9 cellular contexts compared by ENCODE assay signal in the genomic region with DNA sequence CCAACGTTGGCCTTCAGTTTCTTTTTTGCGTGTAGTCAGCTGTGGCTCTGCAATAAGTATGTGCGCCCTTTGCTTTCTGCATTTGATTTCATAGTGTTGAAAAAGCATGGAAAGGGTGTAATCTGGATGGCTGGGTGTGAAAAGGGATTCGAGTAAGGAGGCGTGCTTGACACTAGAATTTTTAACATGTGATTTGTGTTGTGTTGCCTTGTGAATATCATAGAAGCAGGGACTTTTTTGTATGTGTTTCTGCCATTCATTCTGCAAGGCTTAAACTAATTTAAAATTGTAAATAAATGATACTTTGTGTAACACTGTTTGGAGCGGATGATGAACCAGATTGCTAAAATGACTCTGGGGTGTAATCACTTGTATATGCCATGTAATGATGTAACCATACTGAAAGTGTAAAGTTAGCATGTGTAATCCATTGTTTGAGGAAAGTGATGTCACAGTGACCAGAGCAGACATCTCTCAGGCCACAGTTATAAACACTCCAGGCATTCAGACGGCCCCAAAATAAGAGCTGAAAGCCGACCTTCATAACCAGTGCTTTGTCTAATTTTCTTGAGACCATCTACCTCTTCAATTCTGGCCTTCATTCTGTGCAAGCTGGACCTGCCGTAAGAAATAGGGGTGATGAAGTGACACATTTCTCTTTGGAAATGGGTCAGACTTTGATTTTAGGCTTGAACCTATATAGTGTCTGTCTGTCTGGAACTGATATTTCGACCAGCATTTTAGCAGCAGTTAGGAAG. TPM values are rescaled to one million over a fixed set of nuclear protein-coding genes. Genes with fewer than 3 reads are reported as not detected.
DNase-seq lines count a peak whose midpoint lies in the region; ATAC-seq, FAIRE-seq and TF ChIP-seq lines count a peak whose summit lies in the region.
"Had no signal": no experiment of that assay in that cellular context is flagged by ENCODE, and none has a peak within 500 bp of the region (broad histone marks: within the 10 kb centered on the region; RNA-seq: fewer than 3 reads in every experiment).

No MANE protein-coding gene starts in this region.

- no peak overlapping the region for H3K18ac ChIP-seq in IMR-90 (ENCODE audit: low read depth, low read length)

- H4K8ac ChIP-seq in IMR-90 (ENCODE audit: low read depth in 2 of 2, low read length in 2 of 2) = no peak overlapping the region

- H3K9me3 ChIP-seq in IMR-90 (ENCODE audit: control insufficient read depth, insufficient read depth, low read length) = no peaks in the 10 kb centered on the region
- no peaks in the 10 kb centered on the region for H3K9me3 ChIP-seq in keratinocyte (ENCODE audit: control insufficient read depth, low read depth, low read length)
- H3K9me3 ChIP-seq in suprapubic skin = no peaks in the 10 kb centered on the region

- H3K36me3 ChIP-seq in IMR-90 (ENCODE audit: control insufficient read depth, insufficient read depth, low read length) (no peaks in the 10 kb centered on the region), keratinocyte (ENCODE audit: control insufficient read depth in 2 of 2, extremely low read depth in 1 of 2, insufficient read depth in 2 of 2, low read length in 2 of 2) (no peaks in the 10 kb centered on the region), suprapubic skin (no peaks in the 10 kb centered on the region)

- no peak overlapping the region for H3K56ac ChIP-seq in IMR-90 (ENCODE audit: extremely low read depth, insufficient read depth, low read length)

- in situ Hi-C loops in IMR-90 (cut with MboI; ENCODE audit: low sequenced_read_pairs) = no loop called here

- DNase-seq in IMR-90 = peak; percentile 83
- DNase-seq in dedifferentiated amniotic fluid mesenchymal stem cell (ENCODE audit: extremely low spot score) = peak; percentile 91
- DNase-seq in keratinocyte (ENCODE audit: low read depth, low spot score) = no peak
- DNase-seq in suprapubic skin (ENCODE audit: low spot score in 2 of 2) = no peak
- no peak for DNase-seq in activated CD8-positive, alpha-beta memory T cell treated with anti-CD3 and anti-CD28 coated beads, Interleukin-2, amount 50 U/mL, for 4 hours
- no peak for DNase-seq in GOT3 (lab: John Stamatoyannopoulos, UW)
- DNase-seq: stimulated activated CD8-positive, alpha-beta memory T cell treated with anti-CD3 and anti-CD28 coated beads, Interleukin-4, amount 100 ng/mL, for 48 hours had no signal

- H3K4me1 Mint-ChIP-seq in stimulated activated memory B cell treated with anti-CD40 and anti-IgM and Interleukin-4, amounts not matched to agents 10 μg/mL and 1 μg/mL and 100 μg/mL, for 72 hours = no peaks in the 10 kb centered on the region

- H2AFZ ChIP-seq in IMR-90 (replicated peaks; ENCODE audit: low read length, poor library complexity) (no peak overlapping the region), keratinocyte (ENCODE audit: control insufficient read depth, low read length) (no peak overlapping the region)

- POLR2A ChIA-PET in IMR-90 (lab: Charles Lee; ENCODE audit: unreplicated experiment) = no interaction called here

- H3K4me2 ChIP-seq in IMR-90 (ENCODE audit: low read depth, low read length) (no peak overlapping the region), keratinocyte (ENCODE audit: control insufficient read depth, extremely low read depth, insufficient read depth, low read depth, low read length) (peak overlapping the region; percentile 42)

- no peak overlapping the region for H3K4ac ChIP-seq in IMR-90 (ENCODE audit: low read depth, low read length)

- no peak overlapping the region for H3K14ac ChIP-seq in IMR-90 (replicated peaks; ENCODE audit: low read depth, low read length)

- H3K9me1 ChIP-seq in IMR-90 (ENCODE audit: insufficient read depth, low read length) = 0 out of 2 replicates have a peak, but pooled peaks cover 3% of the 10 kb centered on the region
- H3K9me1 ChIP-seq in keratinocyte (ENCODE audit: control insufficient read depth, extremely low read depth, insufficient read depth, low read length) = no peaks in the 10 kb centered on the region

- dilution Hi-C loops in IMR-90 (cut with HindIII; ENCODE audit: low sequenced_read_pairs, unreplicated experiment) = no loop called here
- dilution Hi-C loops in keratinocyte (cut with MboI; ENCODE audit: extremely low pct_ligation_motif_present, low sequenced_read_pairs) = no loop called here

- no peak overlapping the region for H2BK15ac ChIP-seq in IMR-90 (ENCODE audit: low read depth, low read length)

- no peak for TF ChIP-seq POLR2A in IMR-90 (IDR thresholded peaks at IDR 0.05; ENCODE audit: low read depth, low read length)
- no peak for TF ChIP-seq POLR2A in suprapubic skin (IDR thresholded peaks at IDR 0.05)

- H2BK20ac ChIP-seq in IMR-90 (ENCODE audit: low read depth, low read length) = no peak overlapping the region

- intact Hi-C loops in IMR-90 (cut with micrococcal nuclease) = no loop called here

- H3K23ac ChIP-seq in IMR-90 (ENCODE audit: low read depth, low read length) = no peak overlapping the region

- 100% methylated on average over 1 of the region's 10 CpGs; no CpG with 5 or more reads in 1 of the 2 experiments for WGBS in IMR-90 (ENCODE audit: extremely low coverage in 2 of 2, insufficient read length in 1 of 2), 2 experiments
- WGBS in suprapubic skin = 55% methylated on average over 10 of the region's 10 CpGs

- H4K91ac ChIP-seq in IMR-90 (ENCODE audit: insufficient read depth, low read depth, low read length) = no peak overlapping the region

- no peaks in the 10 kb centered on the region for H3K36me3 Mint-ChIP-seq in stimulated activated memory B cell treated with anti-CD40 and anti-IgM and Interleukin-4, amounts not matched to agents 10 μg/mL and 1 μg/mL and 100 μg/mL, for 72 hours

- H4K20me1 ChIP-seq in IMR-90 (ENCODE audit: insufficient read depth, low read length) (no peaks in the 10 kb centered on the region), keratinocyte (ENCODE audit: control insufficient read depth, extremely low read depth, insufficient read depth, low read length) (no peaks in the 10 kb centered on the region)

- no peak overlapping the region for H4K5ac ChIP-seq in IMR-90 (ENCODE audit: low read depth, low read length)

- peak; percentile 71 for ATAC-seq in IMR-90 (ENCODE audit: low read depth)
- ATAC-seq in HG03521 (IDR thresholded peaks at IDR 0.05; ENCODE audit: unreplicated experiment) = no peak
- no peak for ATAC-seq in stimulated activated memory B cell treated with anti-CD40 and anti-IgM and Interleukin-4, amounts not matched to agents 10 μg/mL and 1 μg/mL and 100 μg/mL, for 72 hours

- H2BK5ac ChIP-seq in IMR-90 (ENCODE audit: low read depth, low read length, poor library complexity, severe bottlenecking) = no peak overlapping the region

- H3K4me1 ChIP-seq in IMR-90 (ENCODE audit: control insufficient read depth, insufficient read depth, low read length) = no peaks in the 10 kb centered on the region; the same call in none of the 2 replicates
- H3K4me1 ChIP-seq in keratinocyte (ENCODE audit: control insufficient read depth, extremely low read depth, insufficient read depth, low read length) = no peaks in the 10 kb centered on the region
- H3K4me1 ChIP-seq in suprapubic skin = peaks cover 8% of the 10 kb centered on the region

- no peak overlapping the region for H3K4me3 Mint-ChIP-seq in stimulated activated memory B cell treated with anti-CD40 and anti-IgM and Interleukin-4, amounts not matched to agents 10 μg/mL and 1 μg/mL and 100 μg/mL, for 72 hours

- FAIRE-seq in keratinocyte (lab: Jason Lieb, UNC) = no peak

- H3K9ac ChIP-seq in IMR-90 (ENCODE audit: low read depth, low read length) (no peak overlapping the region), keratinocyte (ENCODE audit: control insufficient read depth, extremely low read depth, insufficient read depth, low read length) (no peak overlapping the region)

- no peaks in the 10 kb centered on the region for H3K79me1 ChIP-seq in IMR-90 (ENCODE audit: low read depth in 1 of 2, low read length in 2 of 2)

- BruUV-seq in IMR-90 (replicated peaks; lab: Mats Ljungman, UMichigan) = no TSS peak

- no peak overlapping the region for H3K27ac Mint-ChIP-seq in stimulated activated memory B cell treated with anti-CD40 and anti-IgM and Interleukin-4, amounts not matched to agents 10 μg/mL and 1 μg/mL and 100 μg/mL, for 72 hours

- TF ChIP-seq RAD21 in IMR-90 (IDR thresholded peaks at IDR 0.05; ENCODE audit: low read length) = no peak

- H2AK5ac ChIP-seq in IMR-90 (ENCODE audit: low read depth, low read length) = no peak overlapping the region

- H3K79me2 ChIP-seq in keratinocyte (ENCODE audit: control insufficient read depth, insufficient read depth, low read length) = no peaks in the 10 kb centered on the region

- no peaks in the 10 kb centered on the region for H3K9me3 Mint-ChIP-seq in stimulated activated memory B cell treated with anti-CD40 and anti-IgM and Interleukin-4, amounts not matched to agents 10 μg/mL and 1 μg/mL and 100 μg/mL, for 72 hours

- CTCF ChIA-PET in IMR-90 (lab: Yijun Ruan, JAX) = interaction anchor here (0.6 kb wide), 1 partner anchor 315 kb away, joined by 3 read pairs; no protein-coding TSS in a partner anchor

- peaks cover 8% of the 10 kb centered on the region for H3K27me3 Mint-ChIP-seq in stimulated activated memory B cell treated with anti-CD40 and anti-IgM and Interleukin-4, amounts not matched to agents 10 μg/mL and 1 μg/mL and 100 μg/mL, for 72 hours

- no peak for TF ChIP-seq EP300 in suprapubic skin (IDR thresholded peaks at IDR 0.05)

- peaks cover 2% of the 10 kb centered on the region for H3K27me3 ChIP-seq in IMR-90 (ENCODE audit: control insufficient read depth, insufficient read depth, low read length)
- no peaks in the 10 kb centered on the region for H3K27me3 ChIP-seq in keratinocyte (ENCODE audit: control insufficient read depth, extremely low read depth, insufficient read depth, low read length)
- no peaks in the 10 kb centered on the region for H3K27me3 ChIP-seq in suprapubic skin

- no peak overlapping the region for H3K27ac ChIP-seq in IMR-90 (ENCODE audit: insufficient read depth, low read length)
- H3K27ac ChIP-seq in keratinocyte (ENCODE audit: control insufficient read depth, insufficient read depth, low read length) = no peak overlapping the region
- H3K27ac ChIP-seq in suprapubic skin = peak overlapping the region; percentile 2

- H2BK120ac ChIP-seq in IMR-90 (ENCODE audit: low read depth, low read length) = no peak overlapping the region

- TF ChIP-seq CTCF in IMR-90 (conservative IDR thresholded peaks at IDR 0.05; ENCODE audit: low read depth, low read length) = no peak
- no peak for TF ChIP-seq CTCF in keratinocyte (optimal IDR thresholded peaks at IDR 0.05 in 1 of 3, IDR thresholded peaks at IDR 0.05 in 1 of 3, conservative IDR thresholded peaks at IDR 0.05 in 1 of 3; ENCODE audit: extremely low read depth in 1 of 3, insufficient read depth in 2 of 3, low read length in 3 of 3)
- no peak for TF ChIP-seq CTCF in suprapubic skin (IDR thresholded peaks at IDR 0.05)

- H3K4me3 ChIP-seq in IMR-90 (ENCODE audit: insufficient read depth, low read depth, low read length) = no peak overlapping the region
- H3K4me3 ChIP-seq in keratinocyte (ENCODE audit: control insufficient read depth in 2 of 3, extremely low read depth in 1 of 3, insufficient read depth in 2 of 3, low read depth in 1 of 3, low read length in 3 of 3) = no peak overlapping the region
- H3K4me3 ChIP-seq in suprapubic skin = peak overlapping the region; percentile 35

- H2AK9ac ChIP-seq in IMR-90 (replicated peaks; ENCODE audit: low read depth, low read length, poor library complexity) = no peak overlapping the region

RNA-seq across cellular contexts. Expression of a gene that starts 0.6 kb away (rescaled TPM):
- total RNA-seq in IMR-90 (2012; rRNA removed) = 1.1 and 1.6 TPM in 2 replicates
- polyA plus RNA-seq in IMR-90 (2012; rRNA removed) = 2.0 and 5.9 TPM in 2 replicates
- polyA plus RNA-seq in IMR-90 (2012; cell fraction: cytosol; rRNA removed) = 0.27 and 0.37 TPM in 2 replicates
- polyA plus RNA-seq in IMR-90 (2012; cell fraction: nucleus; rRNA removed; ENCODE audit: low replicate concordance) = 0.23 and 0.91 TPM in 2 replicates
- 0.57 to 1.4 TPM (median 0.99 TPM) in 3 replicates for polyA plus RNA-seq in keratinocyte
- 0.81 TPM for polyA plus RNA-seq in keratinocyte (2011; ENCODE audit: low read depth)
- 1.1 and 2.6 TPM in 2 replicates for polyA plus RNA-seq in keratinocyte (2011; cell fraction: cytosol; rRNA removed)
- polyA plus RNA-seq in keratinocyte (2011; cell fraction: nucleus; rRNA removed) = 1.9 and 3.1 TPM in 2 replicates
- 1.2 and 1.7 TPM in 2 replicates for polyA plus RNA-seq in keratinocyte (2012; ENCODE audit: low replicate concordance)
- 0.76 TPM in 1 of 3 replicates, not detected in the others for polyA minus RNA-seq in keratinocyte
- not detected for polyA minus RNA-seq in keratinocyte (2011; cell fraction: cytosol; rRNA and poly(A)+ RNA removed)
- polyA minus RNA-seq in keratinocyte (2011; cell fraction: nucleus; rRNA and poly(A)+ RNA removed) = not detected in 2 replicates
- total RNA-seq in suprapubic skin = 1 to 10 TPM in 1 of 4 donors, under 1 TPM in 2, not detected in 1; 0.64 to 1.3 (median 0.68) TPM

RNA-seq across cellular contexts. Expression of a gene that starts 6.8 kb away (rescaled TPM):
- total RNA-seq in IMR-90 (2012; rRNA removed) = 0.18 and 0.28 TPM in 2 replicates
- polyA plus RNA-seq in IMR-90 (2012; rRNA removed) = 0.06 and 0.26 TPM in 2 replicates
- polyA plus RNA-seq in IMR-90 (2012; cell fraction: cytosol; rRNA removed) = 0.04 and 0.11 TPM in 2 replicates
- 0.08 and 0.21 TPM in 2 replicates for polyA plus RNA-seq in IMR-90 (2012; cell fraction: nucleus; rRNA removed; ENCODE audit: low replicate concordance)
- polyA plus RNA-seq in keratinocyte = 0.74 to 0.96 TPM (median 0.94 TPM) in 3 replicates
- 0.87 TPM for polyA plus RNA-seq in keratinocyte (2011; ENCODE audit: low read depth)
- 0.92 and 2.1 TPM in 2 replicates for polyA plus RNA-seq in keratinocyte (2011; cell fraction: cytosol; rRNA removed)
- 1.1 and 1.4 TPM in 2 replicates for polyA plus RNA-seq in keratinocyte (2011; cell fraction: nucleus; rRNA removed)
- polyA plus RNA-seq in keratinocyte (2012; ENCODE audit: low replicate concordance) = 0.78 and 1.1 TPM in 2 replicates
- polyA minus RNA-seq in keratinocyte = 0.16 to 0.83 TPM in 2 of 3 replicates, not detected in the other
- polyA minus RNA-seq in keratinocyte (2011; cell fraction: cytosol; rRNA and poly(A)+ RNA removed) = 2.1 TPM
- polyA minus RNA-seq in keratinocyte (2011; cell fraction: nucleus; rRNA and poly(A)+ RNA removed) = 0.85 TPM in 1 of 2 replicates, not detected in the other
- 1 to 10 TPM in 1 of 4 donors, under 1 TPM in 2, not detected in 1; 0.72 to 1.2 (median 0.72) TPM for total RNA-seq in suprapubic skin

Comparison
In these comparisons a context has a peak if more than half of its experiments do, and no peak if none do; other contexts are left out.
1. DNase-seq: peak in IMR-90 (single experiment) and dedifferentiated amniotic fluid mesenchymal stem cell (single experiment); none in keratinocyte (single experiment), suprapubic skin (0 of 2), activated CD8-positive, alpha-beta memory T cell treated with anti-CD3 and anti-CD28 coated beads, Interleukin-2, amount 50 U/mL, for 4 hours (single experiment) and GOT3 (single experiment).